Comparison of ENCODE assay signal across 17 cellular contexts in the genomic region with DNA sequence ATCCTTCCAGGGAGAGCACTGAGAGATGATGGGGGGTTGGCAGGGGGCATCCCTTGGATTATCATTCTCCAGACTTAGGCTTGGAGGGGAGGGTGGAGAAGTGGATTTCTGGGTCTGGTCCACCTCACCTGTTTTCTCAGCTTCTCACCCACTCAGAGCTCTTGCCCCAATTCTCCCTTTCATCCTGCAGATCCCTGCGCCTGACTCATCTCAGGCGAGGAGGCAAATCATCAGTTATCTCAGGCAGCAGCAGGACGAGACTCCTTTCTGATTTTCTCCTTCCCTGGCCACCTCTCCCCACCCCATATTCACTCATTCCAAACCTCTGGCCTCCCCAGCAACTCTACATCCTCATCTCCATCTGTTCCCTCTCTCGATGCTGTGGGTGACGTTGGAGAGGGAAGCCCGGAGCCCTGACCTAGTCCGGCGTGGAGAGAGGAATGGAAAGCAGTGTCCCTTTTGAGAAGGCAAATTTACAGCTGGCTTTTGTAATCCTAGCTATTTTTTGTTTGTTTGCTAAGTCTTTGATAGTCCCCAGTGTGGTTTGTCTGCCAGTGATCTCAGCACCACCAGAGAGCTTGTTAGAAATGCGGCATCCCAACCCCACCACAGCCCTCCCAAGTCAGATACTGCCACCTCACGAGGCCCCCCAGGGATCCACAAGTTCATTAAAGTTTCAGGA. TPM values are rescaled to one million over a fixed set of nuclear protein-coding genes. Genes with fewer than 3 reads are reported as not detected.
DNase-seq lines count a peak whose midpoint lies in the region; ATAC-seq and TF ChIP-seq lines count a peak whose summit lies in the region.
"Had no signal": no experiment of that assay in that cellular context is flagged by ENCODE, and none has a peak within 500 bp of the region (broad histone marks: within the 10 kb centered on the region; RNA-seq: fewer than 3 reads in every experiment).

No MANE protein-coding gene starts in this region.

- H3K27ac Mint-ChIP-seq in CD4-positive, CD25-positive, alpha-beta regulatory T cell = peak overlapping the region in 2 of 3 donors; percentile 82 to 88
- H3K27ac Mint-ChIP-seq in Caco-2 (ENCODE audit: unreplicated experiment) (peak overlapping the region; percentile 54), immature natural killer cell (peak overlapping the region in 5 of 6 donors; percentile 19 to 71 (median 23)), endothelial cell (ENCODE audit: unreplicated experiment) (no peak overlapping the region)
- peak overlapping the region; percentile 66 for H3K27ac Mint-ChIP-seq in activated T-helper 1 cell treated with anti-CD3 and anti-CD28 coated beads, Interleukin-12 subunit alpha, Interleukin-12 subunit beta, Interleukin-2, Interleukin-4 antibody, amounts not matched to agents 30 ng/mL and 10 ng/mL and 1 ng/mL, durations not matched to agents 14 hours and 24 hours and 36 hours

- POLR2A ChIA-PET in Caco-2 (lab: Charles Lee) = no interaction called here

- H3K27me3 Mint-ChIP-seq in CD4-positive, CD25-positive, alpha-beta regulatory T cell = no peaks in the 10 kb centered on the region
- H3K27me3 Mint-ChIP-seq in Caco-2 (ENCODE audit: insufficient read depth, unreplicated experiment) = no peaks in the 10 kb centered on the region
- H3K27me3 Mint-ChIP-seq in activated T-helper 1 cell treated with anti-CD3 and anti-CD28 coated beads, Interleukin-12 subunit alpha, Interleukin-12 subunit beta, Interleukin-2, Interleukin-4 antibody, amounts not matched to agents 30 ng/mL and 10 ng/mL and 1 ng/mL, durations not matched to agents 14 hours and 24 hours and 36 hours (ENCODE audit: insufficient read depth) = no peaks in the 10 kb centered on the region
- H3K27me3 Mint-ChIP-seq in immature natural killer cell (ENCODE audit: low read depth in 3 of 3) = peaks cover 0 to 4% (median 2%) of the 10 kb centered on the region in 3 donors
- peaks cover 9% of the 10 kb centered on the region for H3K27me3 Mint-ChIP-seq in endothelial cell (ENCODE audit: unreplicated experiment)

- peaks cover 11% of the 10 kb centered on the region for H3K4me1 ChIP-seq in CD4-positive, CD25-positive, alpha-beta regulatory T cell (ENCODE audit: control insufficient read depth, insufficient read depth, low read length, poor library complexity, severe bottlenecking)
- peaks cover 4% of the 10 kb centered on the region; the same call in 1 of the 2 replicates for H3K4me1 ChIP-seq in Caco-2
- H3K4me1 ChIP-seq: BE2C, breast epithelium had no signal

- BruUV-seq in Caco-2 (replicated peaks; lab: Mats Ljungman, UMichigan) = no TSS peak

- peaks cover 40% of the 10 kb centered on the region for H3K36me3 Mint-ChIP-seq in CD4-positive, CD25-positive, alpha-beta regulatory T cell
- H3K36me3 Mint-ChIP-seq in Caco-2 (ENCODE audit: insufficient read depth, unreplicated experiment) (peaks cover 18% of the 10 kb centered on the region), immature natural killer cell (peaks cover 5 to 30% (median 18%) of the 10 kb centered on the region in 3 donors), endothelial cell (ENCODE audit: low read depth, unreplicated experiment) (peaks cover 16% of the 10 kb centered on the region)
- H3K36me3 Mint-ChIP-seq in activated T-helper 1 cell treated with anti-CD3 and anti-CD28 coated beads, Interleukin-12 subunit alpha, Interleukin-12 subunit beta, Interleukin-2, Interleukin-4 antibody, amounts not matched to agents 30 ng/mL and 10 ng/mL and 1 ng/mL, durations not matched to agents 14 hours and 24 hours and 36 hours (ENCODE audit: low read depth) = peaks cover 46% of the 10 kb centered on the region

- peaks cover 0 to 6% (median 2%) of the 10 kb centered on the region in 7 donors for H3K9me3 Mint-ChIP-seq in CD4-positive, CD25-positive, alpha-beta regulatory T cell
- H3K9me3 Mint-ChIP-seq in Caco-2 (ENCODE audit: unreplicated experiment) = peaks cover 25% of the 10 kb centered on the region
- peaks cover 7% of the 10 kb centered on the region for H3K9me3 Mint-ChIP-seq in activated T-helper 1 cell treated with anti-CD3 and anti-CD28 coated beads, Interleukin-12 subunit alpha, Interleukin-12 subunit beta, Interleukin-2, Interleukin-4 antibody, amounts not matched to agents 30 ng/mL and 10 ng/mL and 1 ng/mL, durations not matched to agents 14 hours and 24 hours and 36 hours
- no peaks in the 10 kb centered on the region for H3K9me3 Mint-ChIP-seq in immature natural killer cell
- H3K9me3 Mint-ChIP-seq in endothelial cell (ENCODE audit: unreplicated experiment) = no peaks in the 10 kb centered on the region

- peaks cover 3% of the 10 kb centered on the region for H3K36me3 ChIP-seq in CD4-positive, CD25-positive, alpha-beta regulatory T cell (ENCODE audit: control insufficient read depth, insufficient read depth, low read length)
- no peaks in the 10 kb centered on the region for H3K36me3 ChIP-seq in Caco-2 (ENCODE audit: control insufficient read depth, insufficient read depth, low read length)
- H3K36me3 ChIP-seq: BE2C, breast epithelium had no signal

- H3K4me3 ChIP-seq in CD4-positive, CD25-positive, alpha-beta regulatory T cell (ENCODE audit: low read depth, low read length) = no peak overlapping the region
- no peak overlapping the region for H3K4me3 ChIP-seq in Caco-2 (ENCODE audit: low read depth, low read length)
- H3K4me3 ChIP-seq: breast epithelium, tibial nerve had no signal

- H3K27me3 ChIP-seq in CD4-positive, CD25-positive, alpha-beta regulatory T cell (ENCODE audit: control insufficient read depth, insufficient read depth, low read length) = no peaks in the 10 kb centered on the region
- H3K27me3 ChIP-seq in Caco-2 (replicated peaks; ENCODE audit: control insufficient read depth, insufficient read depth, low read length) = no peaks in the 10 kb centered on the region
- H3K27me3 ChIP-seq: BE2C, breast epithelium, tibial nerve had no signal

- intact Hi-C loops in Caco-2 (cut with micrococcal nuclease; ENCODE audit: unreplicated experiment) = no loop called here
- intact Hi-C loops in activated T-helper 1 cell treated with anti-CD3 and anti-CD28 coated beads, Interleukin-12 subunit alpha, Interleukin-12 subunit beta, Interleukin-2, Interleukin-4 antibody, amounts not matched to agents 30 ng/mL and 10 ng/mL and 1 ng/mL, durations not matched to agents 14 hours and 24 hours and 36 hours (cut with micrococcal nuclease) = loop anchor here (5.0 kb wide), 1 partner anchor 33 kb away; no protein-coding TSS in a partner anchor

- H3K4me3 Mint-ChIP-seq in CD4-positive, CD25-positive, alpha-beta regulatory T cell = no peak overlapping the region
- no peak overlapping the region for H3K4me3 Mint-ChIP-seq in Caco-2 (ENCODE audit: unreplicated experiment)
- H3K4me3 Mint-ChIP-seq in activated T-helper 1 cell treated with anti-CD3 and anti-CD28 coated beads, Interleukin-12 subunit alpha, Interleukin-12 subunit beta, Interleukin-2, Interleukin-4 antibody, amounts not matched to agents 30 ng/mL and 10 ng/mL and 1 ng/mL, durations not matched to agents 14 hours and 24 hours and 36 hours = no peak overlapping the region
- no peak overlapping the region for H3K4me3 Mint-ChIP-seq in immature natural killer cell
- H3K4me3 Mint-ChIP-seq in endothelial cell (ENCODE audit: unreplicated experiment) = no peak overlapping the region

- TF ChIP-seq CTCF in Caco-2 (IDR thresholded peaks at IDR 0.05; ENCODE audit: insufficient read depth in 1 of 2, low read depth in 1 of 2, low read length in 1 of 2, severe bottlenecking in 1 of 2, unreplicated experiment in 1 of 2) (no peak), endothelial cell (IDR thresholded peaks at IDR 0.05; ENCODE audit: unreplicated experiment) (no peak)

- ATAC-seq in CD4-positive, CD25-positive, alpha-beta regulatory T cell (ENCODE audit: low read depth in 2 of 2) = no peak
- no peak for ATAC-seq in GM19395 (IDR thresholded peaks at IDR 0.05; ENCODE audit: unreplicated experiment)
- ATAC-seq: left cardiac atrium had no signal

- no peaks in the 10 kb centered on the region for H3K9me3 ChIP-seq in CD4-positive, CD25-positive, alpha-beta regulatory T cell (ENCODE audit: control insufficient read depth in 2 of 2, low read length in 2 of 2)
- no peaks in the 10 kb centered on the region for H3K9me3 ChIP-seq in Caco-2
- H3K9me3 ChIP-seq: BE2C, breast epithelium, tibial nerve had no signal

- H3K27ac ChIP-seq in CD4-positive, CD25-positive, alpha-beta regulatory T cell (ENCODE audit: insufficient read depth, low read length, poor library complexity, severe bottlenecking) = peak overlapping the region; percentile 6
- H3K27ac ChIP-seq: breast epithelium, tibial nerve had no signal

- CTCF ChIA-PET in Caco-2 (lab: Charles Lee) = no interaction called here

- DNase-seq in CD4-positive, CD25-positive, alpha-beta regulatory T cell = no peak
- DNase-seq in Caco-2 (no peak), immature natural killer cell (no peak), endothelial cell (ENCODE audit: low spot score) (no peak), superior temporal gyrus (ENCODE audit: extremely low spot score) (no peak), D341Med (ENCODE audit: low spot score) (no peak)
- DNase-seq in activated T-helper 1 cell treated with anti-CD3 and anti-CD28 coated beads, Interleukin-12 subunit alpha, Interleukin-12 subunit beta, Interleukin-2, Interleukin-4 antibody, amounts not matched to agents 30 ng/mL and 10 ng/mL and 1 ng/mL, durations not matched to agents 14 hours and 24 hours and 36 hours (ENCODE audit: low spot score) = no peak
- DNase-seq: activated CD8-positive, alpha-beta memory T cell treated with anti-CD3 and anti-CD28 coated beads for 24 hours; activated gamma-delta T cell; BE2C; left cardiac atrium; NCI-H187 treated with DMSO at 0.1 percent for 48 hours; NCI-H510A; small intestine had no signal

- H3K4me1 Mint-ChIP-seq in CD4-positive, CD25-positive, alpha-beta regulatory T cell = peaks cover 32 to 67% (median 41%) of the 10 kb centered on the region in 4 donors
- peaks cover 14% of the 10 kb centered on the region for H3K4me1 Mint-ChIP-seq in Caco-2 (ENCODE audit: low read depth, unreplicated experiment)
- peaks cover 62% of the 10 kb centered on the region for H3K4me1 Mint-ChIP-seq in activated T-helper 1 cell treated with anti-CD3 and anti-CD28 coated beads, Interleukin-12 subunit alpha, Interleukin-12 subunit beta, Interleukin-2, Interleukin-4 antibody, amounts not matched to agents 30 ng/mL and 10 ng/mL and 1 ng/mL, durations not matched to agents 14 hours and 24 hours and 36 hours (ENCODE audit: low read depth)
- H3K4me1 Mint-ChIP-seq in immature natural killer cell = peaks cover 42 to 48% of the 10 kb centered on the region in 2 donors
- peaks cover 30% of the 10 kb centered on the region for H3K4me1 Mint-ChIP-seq in endothelial cell (ENCODE audit: unreplicated experiment)

RNA-seq across cellular contexts. Expression of gene TPT1, which starts 24.0 kb away (rescaled TPM):
- 5,591 TPM for total RNA-seq in CD4-positive, CD25-positive, alpha-beta regulatory T cell
- 1,000 to 10,000 TPM; 2,708 to 4,074 (median 3,846) TPM for polyA plus RNA-seq in CD4-positive, CD25-positive, alpha-beta regulatory T cell
- total RNA-seq in Caco-2 (2022) = 3,524 and 3,611 TPM in 2 replicates
- total RNA-seq in activated T-helper 1 cell treated with anti-CD3 and anti-CD28 coated beads, Interleukin-12 subunit alpha, Interleukin-12 subunit beta, Interleukin-2, Interleukin-4 antibody, amounts not matched to agents 30 ng/mL and 10 ng/mL and 1 ng/mL, durations not matched to agents 14 hours and 24 hours and 36 hours = 2,353 and 2,360 TPM in 2 replicates
- 1,000 to 10,000 TPM; 1,111 to 3,245 (median 1,774) TPM for polyA plus RNA-seq in immature natural killer cell
- 7,126 TPM for total RNA-seq in endothelial cell (ENCODE audit: unreplicated experiment)

RNA-seq across cellular contexts. Expression of gene SLC25A30, which starts 53.2 kb away (rescaled TPM):
- 22.9 TPM for total RNA-seq in CD4-positive, CD25-positive, alpha-beta regulatory T cell
- polyA plus RNA-seq in CD4-positive, CD25-positive, alpha-beta regulatory T cell = 1 to 10 TPM in 3 of 4 donors, under 1 TPM in 1; 0.41 to 2.8 (median 1.6) TPM
- total RNA-seq in Caco-2 (2022) (12.2 and 16.5 TPM in 2 replicates), endothelial cell (ENCODE audit: unreplicated experiment) (21.9 TPM)
- total RNA-seq in activated T-helper 1 cell treated with anti-CD3 and anti-CD28 coated beads, Interleukin-12 subunit alpha, Interleukin-12 subunit beta, Interleukin-2, Interleukin-4 antibody, amounts not matched to agents 30 ng/mL and 10 ng/mL and 1 ng/mL, durations not matched to agents 14 hours and 24 hours and 36 hours = 16.0 and 16.3 TPM in 2 replicates
- 1 to 10 TPM in 2 of 3 donors, under 1 TPM in 1; 0.77 to 2.0 (median 1.5) TPM for polyA plus RNA-seq in immature natural killer cell
